ENCODE assay signal across 12 cellular contexts in the genomic region with DNA sequence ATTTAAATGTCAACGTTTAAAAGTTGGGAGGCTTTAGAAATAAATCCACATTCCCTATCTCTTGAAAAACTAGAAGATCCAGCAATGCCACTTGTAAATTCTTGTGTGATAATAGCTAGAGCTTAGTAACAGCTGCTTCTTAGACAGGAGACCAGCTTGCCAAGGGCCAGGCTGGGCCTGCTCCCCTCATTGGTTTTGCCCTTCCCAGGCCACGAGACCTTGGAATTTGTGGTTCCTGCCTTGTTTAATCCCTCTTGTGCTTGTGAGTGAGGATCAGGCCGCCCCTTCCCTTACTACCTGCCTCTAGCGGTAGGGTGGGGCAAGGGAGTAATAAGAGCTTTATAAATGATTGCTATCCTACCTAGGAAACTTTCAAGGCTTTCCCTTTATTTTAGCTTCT.
A peak's percentile ranks its signal among the peaks of the same experiment; 100 is the strongest.
DNase-seq lines count a peak whose midpoint lies in the region; ATAC-seq and TF ChIP-seq lines count a peak whose summit lies in the region.
"Had no signal": no experiment of that assay in that cellular context is flagged by ENCODE, and none has a peak within 500 bp of the region (broad histone marks: within the 10 kb centered on the region; RNA-seq: fewer than 3 reads in every experiment).

No MANE protein-coding gene starts in this region.

- no peaks in the 10 kb centered on the region for H3K27me3 Mint-ChIP-seq in nephron (ENCODE audit: low read depth)
- no peaks in the 10 kb centered on the region for H3K27me3 Mint-ChIP-seq in endothelial cell (ENCODE audit: unreplicated experiment)

- H3K4me1 ChIP-seq in heart left ventricle (peaks cover 6 to 56% (median 38%) of the 10 kb centered on the region in 12 donors), esophagus squamous epithelium (peaks cover 20 to 48% (median 27%) of the 10 kb centered on the region in 3 donors)

- TF ChIP-seq CTCF in heart left ventricle (IDR thresholded peaks at IDR 0.05): no peak
- peak in 1 of 6 experiments; percentile 26 for TF ChIP-seq CTCF in esophagus squamous epithelium (IDR thresholded peaks at IDR 0.05)
- no peak for TF ChIP-seq CTCF in nephron (IDR thresholded peaks at IDR 0.05; ENCODE audit: unreplicated experiment in 3 of 3)
- no peak for TF ChIP-seq CTCF in GM10266 (IDR thresholded peaks at IDR 0.05; ENCODE audit: control insufficient read depth, insufficient read depth, low read depth, missing control alignments)
- no peak for TF ChIP-seq CTCF in endothelial cell (IDR thresholded peaks at IDR 0.05; ENCODE audit: unreplicated experiment)

- 40 to 47% (median 45%) methylated on average over 3 to 4 of the region's 4 CpGs for WGBS in heart left ventricle, 4 donors
- 43 to 54% methylated on average over 4 of the region's 4 CpGs for WGBS in esophagus squamous epithelium, 2 donors

- no peak for TF ChIP-seq POLR2A in heart left ventricle (IDR thresholded peaks at IDR 0.05)
- no peak for TF ChIP-seq POLR2A in esophagus squamous epithelium (IDR thresholded peaks at IDR 0.05)

- H3K9me3 ChIP-seq in heart left ventricle: no peaks in the 10 kb centered on the region
- no peaks in the 10 kb centered on the region for H3K9me3 ChIP-seq in esophagus squamous epithelium

- H3K4me3 Mint-ChIP-seq in nephron (peak overlapping the region in 2 of 3 experiments; percentile 22 to 32), endothelial cell (ENCODE audit: unreplicated experiment) (no peak overlapping the region)
- H3K4me3 Mint-ChIP-seq: immature natural killer cell had no signal

- DNase-seq in heart left ventricle: peak in 1 of 5 donors; percentile 51
- DNase-seq in Right ventricle myocardium inferior (ENCODE audit: missing footprints): no peak
- no peak for DNase-seq in esophagus squamous epithelium (lab: John Stamatoyannopoulos, UW)
- no peak for DNase-seq in GM10266 (ENCODE audit: extremely low spot score)
- no peak for DNase-seq in NCI-H526 treated with DMSO at 0.1 percent for 48 hours (lab: John Stamatoyannopoulos, UW)
- DNase-seq in endothelial cell (ENCODE audit: low spot score): no peak
- DNase-seq: ACHN; activated effector memory CD4-positive, alpha-beta T cell treated with anti-CD3 and anti-CD28 coated beads, Interleukin-2, amount 50 U/mL, for 16 hours; immature natural killer cell; OCI-M1 had no signal

- H3K9me3 Mint-ChIP-seq in nephron (no peaks in the 10 kb centered on the region), endothelial cell (ENCODE audit: unreplicated experiment) (no peaks in the 10 kb centered on the region)
- H3K9me3 Mint-ChIP-seq: immature natural killer cell had no signal

- H3K27ac ChIP-seq in heart left ventricle: peak overlapping the region; percentile 20 to 75 (median 66)
- peak overlapping the region in 3 of 4 donors; percentile 68 to 80 (median 78) for H3K27ac ChIP-seq in esophagus squamous epithelium

- H3K36me3 Mint-ChIP-seq in nephron (ENCODE audit: low read depth): peaks cover 29% of the 10 kb centered on the region
- H3K36me3 Mint-ChIP-seq in endothelial cell (ENCODE audit: low read depth, unreplicated experiment): no peaks in the 10 kb centered on the region

- intact Hi-C loops in heart left ventricle (cut with DNase I): loop anchor here in 2 of 10 donors (5.0 to 10.0 kb wide), 4 partner anchors 59 to 579 kb away; no protein-coding TSS in a partner anchor
- intact Hi-C loops in Right ventricle myocardium inferior (cut with DNase I): no loop called here
- intact Hi-C loops in esophagus squamous epithelium (cut with DNase I): no loop called here

- H3K27me3 ChIP-seq in heart left ventricle (no peaks in the 10 kb centered on the region), esophagus squamous epithelium (no peaks in the 10 kb centered on the region)

- H3K4me1 Mint-ChIP-seq in nephron (peaks cover 47% of the 10 kb centered on the region), endothelial cell (ENCODE audit: unreplicated experiment) (no peaks in the 10 kb centered on the region)

- H3K27ac Mint-ChIP-seq in nephron (peak overlapping the region; percentile 81 to 97 (median 96)), endothelial cell (ENCODE audit: unreplicated experiment) (no peak overlapping the region)

- ATAC-seq in heart left ventricle: peak; percentile 25 to 48 (median 38)
- no peak for ATAC-seq in Right ventricle myocardium inferior
- ATAC-seq in HG02884 (IDR thresholded peaks at IDR 0.05; ENCODE audit: unreplicated experiment): no peak

- H3K4me3 ChIP-seq in heart left ventricle (no peak overlapping the region), esophagus squamous epithelium (no peak overlapping the region)

- H3K36me3 ChIP-seq in heart left ventricle (peaks cover 0 to 81% (median 70%) of the 10 kb centered on the region in 9 donors), esophagus squamous epithelium (peaks cover 0 to 36% (median 0%) of the 10 kb centered on the region in 3 donors)

Comparison
In these comparisons a context has a peak if more than half of its experiments do, and no peak if none do; other contexts are left out.
1. ATAC-seq: peak in heart left ventricle (4 of 4); none in Right ventricle myocardium inferior (single experiment) and HG02884 (single experiment).